In the genomic region with DNA sequence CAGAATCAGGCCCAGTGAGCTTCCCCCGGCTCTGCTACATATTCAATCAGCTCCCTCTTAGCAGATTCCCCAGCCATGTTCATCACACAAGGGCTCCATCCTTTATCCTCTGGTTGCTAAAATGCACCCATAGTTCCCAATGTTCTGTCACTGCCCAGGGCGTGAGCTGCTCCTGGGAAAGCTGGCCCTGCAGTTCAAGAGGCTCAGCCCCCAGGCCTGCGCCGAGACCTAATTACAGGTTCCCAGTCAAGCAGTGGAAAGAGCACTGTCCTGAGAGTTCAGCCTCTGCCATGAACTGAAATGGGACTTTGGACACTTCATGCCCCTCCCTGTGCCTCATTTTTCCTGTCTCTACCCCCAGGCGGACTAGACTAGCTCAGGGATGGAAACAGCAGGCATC, we compare ENCODE assay signal across 29 cellular contexts.
"Had no signal": no experiment of that assay in that cellular context is flagged by ENCODE, and none has a peak within 500 bp of the region (broad histone marks: within the 10 kb centered on the region; RNA-seq: fewer than 3 reads in every experiment).

No MANE protein-coding gene starts in this region.

- H3K9me3 ChIP-seq: colonic mucosa, esophagus muscularis mucosa, esophagus squamous epithelium, gastrocnemius medialis had no signal

- H3K27ac Mint-ChIP-seq: dendritic cell treated with granulocyte-macrophage colony-stimulating factor and Interleukin-4, amounts not matched to agents 40 ng/mL and 50 ng/mL, for 4 days; effector memory CD8-positive, alpha-beta T cell; endodermal cell had no signal

- DNase-seq: colonic mucosa; cortex of kidney; dermis blood vessel endothelial cell; dorsolateral prefrontal cortex; effector CD4-positive, alpha-beta T cell; effector CD8-positive, alpha-beta T cell; effector memory CD4-positive, alpha-beta T cell; effector memory CD8-positive, alpha-beta T cell; endodermal cell; erythroblast; esophagus squamous epithelium; foreskin fibroblast; foreskin keratinocyte; foreskin melanocyte; gastrocnemius medialis; glutamatergic neuron; head of caudate nucleus; heart left ventricle; heart right ventricle had no signal

- H3K27me3 Mint-ChIP-seq: dendritic cell treated with granulocyte-macrophage colony-stimulating factor and Interleukin-4, amounts not matched to agents 40 ng/mL and 50 ng/mL, for 4 days had no signal

- H3K4me1 ChIP-seq: colonic mucosa, foreskin keratinocyte, gastrocnemius medialis had no signal

- FAIRE-seq: colon, endometrium, endothelial cell of umbilical vein, frontal cortex had no signal

- H3K9me3 Mint-ChIP-seq: dendritic cell treated with granulocyte-macrophage colony-stimulating factor and Interleukin-4, amounts not matched to agents 40 ng/mL and 50 ng/mL, for 4 days; endodermal cell had no signal

- H3K4me3 Mint-ChIP-seq: dendritic cell treated with granulocyte-macrophage colony-stimulating factor and Interleukin-4, amounts not matched to agents 40 ng/mL and 50 ng/mL, for 4 days; effector memory CD8-positive, alpha-beta T cell; endodermal cell had no signal

- H3K36me3 ChIP-seq: colonic mucosa, esophagus squamous epithelium, gastrocnemius medialis, heart left ventricle, heart right ventricle had no signal

- ATAC-seq: effector memory CD8-positive, alpha-beta T cell; esophagus mucosa; foreskin keratinocyte; gastrocnemius medialis; gastroesophageal sphincter; heart left ventricle; heart right ventricle had no signal

- H3K4me3 ChIP-seq: colonic mucosa, coronary artery, dorsolateral prefrontal cortex, esophagus muscularis mucosa, esophagus squamous epithelium, gastrocnemius medialis, gastroesophageal sphincter, heart left ventricle, heart right ventricle had no signal

- H3K27ac ChIP-seq: colonic mucosa, coronary artery, dorsolateral prefrontal cortex, epithelial cell of prostate, esophagus muscularis mucosa, esophagus squamous epithelium, foreskin keratinocyte, gastrocnemius medialis, gastroesophageal sphincter, heart left ventricle, heart right ventricle had no signal

- H3K27me3 ChIP-seq: colonic mucosa, esophagus muscularis mucosa, foreskin keratinocyte, gastroesophageal sphincter, heart left ventricle had no signal
